In the genomic region with DNA sequence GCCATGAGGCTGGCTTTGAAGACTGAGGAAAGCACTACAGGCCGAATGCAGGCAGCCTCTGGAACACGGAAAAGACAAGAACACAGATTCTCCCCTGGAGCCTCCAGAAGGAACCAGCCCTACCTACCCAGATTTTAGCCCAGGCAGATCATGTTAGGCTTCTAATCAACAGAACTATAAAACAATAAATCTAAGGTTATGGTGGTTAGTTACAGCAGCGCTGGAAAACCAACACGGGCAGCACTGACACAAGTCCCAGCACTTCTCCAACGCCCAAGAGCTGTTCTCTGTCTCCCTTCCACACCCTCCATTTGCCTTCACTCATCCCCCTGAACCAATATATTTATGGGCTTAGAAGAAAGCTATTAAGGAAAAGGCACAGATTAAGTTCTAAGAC, we compare ENCODE assay signal across 1 cellular context.
TF ChIP-seq lines count a peak whose summit lies in the region.

No MANE protein-coding gene starts in this region.

TF ChIP-seq in GM23338, 12 proteins besides CTCF, POLR2A, EP300 and RAD21 (continued from another document):
- TF ChIP-seq, protein P1, sequence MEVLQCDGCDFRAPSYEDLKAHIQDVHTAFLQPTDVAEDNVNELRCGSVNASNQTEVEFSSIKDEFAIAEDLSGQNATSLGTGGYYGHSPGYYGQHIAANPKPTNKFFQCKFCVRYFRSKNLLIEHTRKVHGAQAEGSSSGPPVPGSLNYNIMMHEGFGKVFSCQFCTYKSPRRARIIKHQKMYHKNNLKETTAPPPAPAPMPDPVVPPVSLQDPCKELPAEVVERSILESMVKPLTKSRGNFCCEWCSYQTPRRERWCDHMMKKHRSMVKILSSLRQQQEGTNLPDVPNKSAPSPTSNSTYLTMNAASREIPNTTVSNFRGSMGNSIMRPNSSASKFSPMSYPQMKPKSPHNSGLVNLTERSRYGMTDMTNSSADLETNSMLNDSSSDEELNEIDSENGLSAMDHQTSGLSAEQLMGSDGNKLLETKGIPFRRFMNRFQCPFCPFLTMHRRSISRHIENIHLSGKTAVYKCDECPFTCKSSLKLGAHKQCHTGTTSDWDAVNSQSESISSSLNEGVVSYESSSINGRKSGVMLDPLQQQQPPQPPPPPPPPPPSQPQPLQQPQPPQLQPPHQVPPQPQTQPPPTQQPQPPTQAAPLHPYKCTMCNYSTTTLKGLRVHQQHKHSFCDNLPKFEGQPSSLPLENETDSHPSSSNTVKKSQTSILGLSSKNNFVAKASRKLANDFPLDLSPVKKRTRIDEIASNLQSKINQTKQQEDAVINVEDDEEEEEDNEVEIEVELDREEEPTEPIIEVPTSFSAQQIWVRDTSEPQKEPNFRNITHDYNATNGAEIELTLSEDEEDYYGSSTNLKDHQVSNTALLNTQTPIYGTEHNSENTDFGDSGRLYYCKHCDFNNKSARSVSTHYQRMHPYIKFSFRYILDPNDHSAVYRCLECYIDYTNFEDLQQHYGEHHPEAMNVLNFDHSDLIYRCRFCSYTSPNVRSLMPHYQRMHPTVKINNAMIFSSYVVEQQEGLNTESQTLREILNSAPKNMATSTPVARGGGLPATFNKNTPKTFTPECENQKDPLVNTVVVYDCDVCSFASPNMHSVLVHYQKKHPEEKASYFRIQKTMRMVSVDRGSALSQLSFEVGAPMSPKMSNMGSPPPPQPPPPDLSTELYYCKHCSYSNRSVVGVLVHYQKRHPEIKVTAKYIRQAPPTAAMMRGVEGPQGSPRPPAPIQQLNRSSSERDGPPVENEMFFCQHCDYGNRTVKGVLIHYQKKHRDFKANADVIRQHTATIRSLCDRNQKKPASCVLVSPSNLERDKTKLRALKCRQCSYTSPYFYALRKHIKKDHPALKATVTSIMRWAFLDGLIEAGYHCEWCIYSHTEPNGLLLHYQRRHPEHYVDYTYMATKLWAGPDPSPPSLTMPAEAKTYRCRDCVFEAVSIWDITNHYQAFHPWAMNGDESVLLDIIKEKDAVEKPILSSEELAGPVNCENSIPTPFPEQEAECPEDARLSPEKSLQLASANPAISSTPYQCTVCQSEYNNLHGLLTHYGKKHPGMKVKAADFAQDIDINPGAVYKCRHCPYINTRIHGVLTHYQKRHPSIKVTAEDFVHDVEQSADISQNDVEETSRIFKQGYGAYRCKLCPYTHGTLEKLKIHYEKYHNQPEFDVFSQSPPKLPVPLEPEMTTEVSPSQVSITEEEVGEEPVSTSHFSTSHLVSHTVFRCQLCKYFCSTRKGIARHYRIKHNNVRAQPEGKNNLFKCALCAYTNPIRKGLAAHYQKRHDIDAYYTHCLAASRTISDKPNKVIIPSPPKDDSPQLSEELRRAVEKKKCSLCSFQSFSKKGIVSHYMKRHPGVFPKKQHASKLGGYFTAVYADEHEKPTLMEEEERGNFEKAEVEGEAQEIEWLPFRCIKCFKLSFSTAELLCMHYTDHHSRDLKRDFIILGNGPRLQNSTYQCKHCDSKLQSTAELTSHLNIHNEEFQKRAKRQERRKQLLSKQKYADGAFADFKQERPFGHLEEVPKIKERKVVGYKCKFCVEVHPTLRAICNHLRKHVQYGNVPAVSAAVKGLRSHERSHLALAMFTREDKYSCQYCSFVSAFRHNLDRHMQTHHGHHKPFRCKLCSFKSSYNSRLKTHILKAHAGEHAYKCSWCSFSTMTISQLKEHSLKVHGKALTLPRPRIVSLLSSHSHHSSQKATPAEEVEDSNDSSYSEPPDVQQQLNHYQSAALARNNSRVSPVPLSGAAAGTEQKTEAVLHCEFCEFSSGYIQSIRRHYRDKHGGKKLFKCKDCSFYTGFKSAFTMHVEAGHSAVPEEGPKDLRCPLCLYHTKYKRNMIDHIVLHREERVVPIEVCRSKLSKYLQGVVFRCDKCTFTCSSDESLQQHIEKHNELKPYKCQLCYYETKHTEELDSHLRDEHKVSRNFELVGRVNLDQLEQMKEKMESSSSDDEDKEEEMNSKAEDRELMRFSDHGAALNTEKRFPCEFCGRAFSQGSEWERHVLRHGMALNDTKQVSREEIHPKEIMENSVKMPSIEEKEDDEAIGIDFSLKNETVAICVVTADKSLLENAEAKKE (CRISPR knock-in tag; IDR thresholded peaks at IDR 0.05) = no peak
- TF ChIP-seq, protein P2, sequence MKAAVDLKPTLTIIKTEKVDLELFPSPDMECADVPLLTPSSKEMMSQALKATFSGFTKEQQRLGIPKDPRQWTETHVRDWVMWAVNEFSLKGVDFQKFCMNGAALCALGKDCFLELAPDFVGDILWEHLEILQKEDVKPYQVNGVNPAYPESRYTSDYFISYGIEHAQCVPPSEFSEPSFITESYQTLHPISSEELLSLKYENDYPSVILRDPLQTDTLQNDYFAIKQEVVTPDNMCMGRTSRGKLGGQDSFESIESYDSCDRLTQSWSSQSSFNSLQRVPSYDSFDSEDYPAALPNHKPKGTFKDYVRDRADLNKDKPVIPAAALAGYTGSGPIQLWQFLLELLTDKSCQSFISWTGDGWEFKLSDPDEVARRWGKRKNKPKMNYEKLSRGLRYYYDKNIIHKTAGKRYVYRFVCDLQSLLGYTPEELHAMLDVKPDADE (IDR thresholded peaks at IDR 0.05) = no peak
- no peak for TF ChIP-seq ZNF331 (CRISPR knock-in tag; IDR thresholded peaks at IDR 0.05; ENCODE audit: low read depth)
